ENCODE assay signal across 9 cellular contexts in the genomic region with DNA sequence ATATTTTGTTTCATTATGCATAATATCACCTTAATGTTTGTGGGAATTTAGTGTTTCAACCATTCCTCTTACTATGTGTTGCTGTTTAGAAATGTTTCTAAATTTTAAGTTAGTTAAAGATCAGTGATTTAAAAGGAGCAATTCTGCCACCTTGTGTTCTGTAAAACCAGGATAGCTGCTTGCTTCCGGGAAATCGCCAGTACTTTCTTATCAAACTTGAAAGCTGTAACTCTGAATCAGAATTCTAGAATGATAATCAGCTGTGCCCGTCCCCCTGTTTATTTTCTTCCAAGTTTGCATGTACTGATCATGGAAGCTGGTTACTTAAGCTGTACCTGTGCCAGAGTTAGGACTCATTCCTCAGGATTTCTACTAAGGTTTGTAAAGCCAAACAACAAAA.
DNase-seq lines count a peak whose midpoint lies in the region; ATAC-seq, FAIRE-seq and TF ChIP-seq lines count a peak whose summit lies in the region.
"Had no signal": no experiment of that assay in that cellular context is flagged by ENCODE, and none has a peak within 500 bp of the region (broad histone marks: within the 10 kb centered on the region; RNA-seq: fewer than 3 reads in every experiment).

No MANE protein-coding gene starts in this region.

- no peak for FAIRE-seq in pancreas (lab: Jason Lieb, UNC)

- H3K4me1 ChIP-seq in PC-3 (ENCODE audit: insufficient read depth, low read length) (peaks cover 9% of the 10 kb centered on the region; the same call in 1 of the 2 replicates), pancreas (peaks cover 0 to 19% (median 4%) of the 10 kb centered on the region in 3 donors)

- H3K79me2 ChIP-seq in PC-3 (ENCODE audit: low read length), result no peaks in the 10 kb centered on the region

- no peaks in the 10 kb centered on the region for H3K27me3 ChIP-seq in PC-3 (ENCODE audit: low read length)
- no peaks in the 10 kb centered on the region for H3K27me3 ChIP-seq in pancreas
- no peaks in the 10 kb centered on the region for H3K27me3 ChIP-seq in H7 (ENCODE audit: control insufficient read depth, insufficient read depth, low read length)

- no peak overlapping the region for H3K4me2 ChIP-seq in PC-3 (ENCODE audit: low read length)

- H3K27ac ChIP-seq in PC-3 (ENCODE audit: low read length) (no peak overlapping the region), pancreas (peak overlapping the region in 1 of 4 donors; percentile 29)
- H3K27ac ChIP-seq: HL-60 had no signal

- no peak overlapping the region for H3K9ac ChIP-seq in PC-3 (ENCODE audit: low read length)

- H3F3A ChIP-seq in PC-3 (ENCODE audit: low read length, unreplicated experiment), result no peaks in the 10 kb centered on the region

- H3K4me3 ChIP-seq in PC-3 (ENCODE audit: low read length) (no peak overlapping the region), pancreas (no peak overlapping the region), H7 (ENCODE audit: insufficient read depth, low read depth, low read length) (no peak overlapping the region)

- H2AFZ ChIP-seq in PC-3 (ENCODE audit: low read length), result no peak overlapping the region

- intact Hi-C loops in PC-3 (cut with micrococcal nuclease) (loop anchor here (1.0 to 10.0 kb wide), 6 partner anchors 269 to 971 kb away; no protein-coding TSS in a partner anchor), pancreas (cut with DNase I) (no loop called here), posterior cingulate gyrus (cut with DNase I) (loop anchor here (2.0 to 5.0 kb wide), 3 partner anchors 284 to 635 kb away; no protein-coding TSS in a partner anchor)

- 1 to 2% methylated on average over 3 of the region's 3 CpGs for WGBS in pancreas, 2 donors

- POLR2A ChIA-PET in PC-3 (lab: Charles Lee; ENCODE audit: unreplicated experiment), result interaction anchor here (0.5 kb wide), 1 partner anchor 689 kb away, joined by 4 read pairs; no protein-coding TSS in a partner anchor

- TF ChIP-seq CTCF in PC-3 (conservative IDR thresholded peaks at IDR 0.05; ENCODE audit: low read depth, low read length), result peak; percentile 88
- TF ChIP-seq CTCF in pancreas (IDR thresholded peaks at IDR 0.05), result peak in 2 of 4 donors; percentile 23 to 26

- no TSS peak for BruUV-seq in PC-3 (replicated peaks; lab: Mats Ljungman, UMichigan)

- H4K20me1 ChIP-seq in PC-3 (ENCODE audit: low read length), result no peaks in the 10 kb centered on the region

- H3K9me2 ChIP-seq in PC-3 (replicated peaks; ENCODE audit: low read length), result no peaks in the 10 kb centered on the region

- peak; percentile 75 for DNase-seq in ELR (ENCODE audit: low read depth)
- peak; percentile 76 for DNase-seq in PC-3
- DNase-seq in fibroblast of gingiva (ENCODE audit: low read depth), result peak; percentile 87
- DNase-seq in pancreas, result peak in 3 of 6 donors; percentile 46 to 59 (median 52)
- DNase-seq in effector CD4-positive, alpha-beta T cell, result no peak
- DNase-seq in NCI-H2029 (lab: John Stamatoyannopoulos, UW), result no peak
- no peak for DNase-seq in H7
- DNase-seq in posterior cingulate gyrus, result no peak

- H3K36me3 ChIP-seq in PC-3 (ENCODE audit: low read depth, low read length), result no peaks in the 10 kb centered on the region
- H3K36me3 ChIP-seq in pancreas, result no peaks in the 10 kb centered on the region
- no peaks in the 10 kb centered on the region for H3K36me3 ChIP-seq in H7 (replicated peaks; ENCODE audit: control insufficient read depth, insufficient read depth, low read length)

- H3K9me3 ChIP-seq in PC-3 (ENCODE audit: low read length), result no peaks in the 10 kb centered on the region
- no peaks in the 10 kb centered on the region for H3K9me3 ChIP-seq in pancreas

- ATAC-seq in PC-3, result peak; percentile 53
- peak; percentile 75 to 87 (median 84) for ATAC-seq in pancreas

- CTCF ChIA-PET in PC-3 (lab: Charles Lee), result interaction anchor here (0.6 to 1.4 kb wide), 7 partner anchors 185 to 635 kb away, joined by 3 to 28 read pairs (median 4); no protein-coding TSS in a partner anchor

Comparison
In these comparisons a context has a peak if more than half of its experiments do, and no peak if none do; other contexts are left out.
1. DNase-seq: peak in ELR (single experiment), PC-3 (single experiment) and fibroblast of gingiva (single experiment); none in effector CD4-positive, alpha-beta T cell (single experiment), NCI-H2029 (single experiment), H7 (single experiment) and posterior cingulate gyrus (0 of 10).
2. intact Hi-C loops: an anchor here in PC-3 (1.0 to 10.0 kb wide) and posterior cingulate gyrus (2.0 to 5.0 kb wide); none called in pancreas.